ENCODE assay signal across 25 cellular contexts in genomic region chr20:6037082-6037481, GRCh38. TPM values are rescaled to one million over a fixed set of nuclear protein-coding genes. Genes with fewer than 3 reads are reported as not detected.
A peak's percentile ranks its signal among the peaks of the same experiment; 100 is the strongest.
DNase-seq lines count a peak whose midpoint lies in the region; ATAC-seq, FAIRE-seq and TF ChIP-seq lines count a peak whose summit lies in the region.
"Had no signal": no experiment of that assay in that cellular context is flagged by ENCODE, and none has a peak within 500 bp of the region (broad histone marks: within the 10 kb centered on the region; RNA-seq: fewer than 3 reads in every experiment).

No MANE protein-coding gene starts in this region.

- intact Hi-C loops in heart left ventricle (cut with DNase I), result no loop called here
- intact Hi-C loops in K562 (cut with micrococcal nuclease), result no loop called here

- H3K27ac Mint-ChIP-seq in activated CD4-positive, alpha-beta T cell treated with anti-CD3 and anti-CD28 coated beads, Interleukin-2, amount 10 ng/mL, durations not matched to agents 7 days and 5 days, result no peak overlapping the region
- H3K27ac Mint-ChIP-seq: CD4-positive, alpha-beta T cell; GM23338 had no signal

- TF ChIP-seq POLR2A in heart left ventricle (IDR thresholded peaks at IDR 0.05) (no peak), A549 (IDR thresholded peaks at IDR 0.05; ENCODE audit: low read length) (no peak), K562 (conservative IDR thresholded peaks at IDR 0.05) (no peak)

- TF ChIP-seq RAD21 in A549 (conservative IDR thresholded peaks at IDR 0.05 in 1 of 2, IDR thresholded peaks at IDR 0.05 in 1 of 2) (no peak), K562 (CRISPR knock-in tag; conservative IDR thresholded peaks at IDR 0.05 in 1 of 2, IDR thresholded peaks at IDR 0.05 in 1 of 2) (no peak)

- BruUV-seq in K562 (replicated peaks; lab: Mats Ljungman, UMichigan), result no TSS peak

- no peak overlapping the region for H3K4me3 Mint-ChIP-seq in activated CD4-positive, alpha-beta T cell treated with anti-CD3 and anti-CD28 coated beads, Interleukin-2, amount 10 ng/mL, durations not matched to agents 7 days and 5 days
- H3K4me3 Mint-ChIP-seq: CD14-positive monocyte; CD4-positive, alpha-beta T cell; CD8-positive, alpha-beta memory T cell; GM23338 had no signal

- H3K9me3 ChIP-seq in cardiac muscle cell (ENCODE audit: low read depth) (no peaks in the 10 kb centered on the region), heart left ventricle (no peaks in the 10 kb centered on the region), A549 (no peaks in the 10 kb centered on the region), K562 (replicated peaks; ENCODE audit: control insufficient read depth, insufficient read depth, low read depth, low read length) (no peaks in the 10 kb centered on the region)
- H3K9me3 ChIP-seq: BE2C, HAP-1 had no signal

- FAIRE-seq in A549 (lab: Jason Lieb, UNC) (no peak), K562 (lab: Jason Lieb, UNC) (no peak)
- FAIRE-seq: A204.1, D721Med, GM12878, GM19239 had no signal

- no peaks in the 10 kb centered on the region for H3K9me1 ChIP-seq in K562 (ENCODE audit: control insufficient read depth, insufficient read depth, low read length)

- H4K20me1 ChIP-seq in K562 (replicated peaks; ENCODE audit: control insufficient read depth, insufficient read depth, low read length), result no peaks in the 10 kb centered on the region

- peak overlapping the region; percentile 98 for H3K27ac ChIP-seq in cardiac muscle cell
- peak overlapping the region in 6 of 12 donors; percentile 4 to 76 (median 40) for H3K27ac ChIP-seq in heart left ventricle
- no peak overlapping the region for H3K27ac ChIP-seq in A549
- H3K27ac ChIP-seq in K562 (ENCODE audit: extremely low read depth, low read depth, low read length), result no peak overlapping the region
- H3K27ac ChIP-seq: 22Rv1; BLaER1 treated with 17β-estradiol and CSF1 and Interleukin-3, amounts not matched to agents 10 nM and 100 nM had no signal

- H3K4me3 ChIP-seq in cardiac muscle cell, result no peak overlapping the region
- H3K4me3 ChIP-seq in heart left ventricle, result no peak overlapping the region
- no peak overlapping the region for H3K4me3 ChIP-seq in A549
- no peak overlapping the region for H3K4me3 ChIP-seq in K562
- H3K4me3 ChIP-seq: BLaER1 treated with 17β-estradiol and CSF1 and Interleukin-3, amounts not matched to agents 10 nM and 100 nM; GM12878; GM23338; HAP-1 had no signal

- H3K79me2 ChIP-seq in K562 (ENCODE audit: control insufficient read depth, insufficient read depth, low read length), result peaks cover 9% of the 10 kb centered on the region

- DNase-seq in cardiac muscle cell (ENCODE audit: low read depth in 1 of 2, low spot score in 1 of 2), result no peak
- no peak for DNase-seq in heart left ventricle
- no peak for DNase-seq in A549 (ENCODE audit: low read depth in 1 of 2, low spot score in 1 of 2)
- no peak for DNase-seq in K562 (ENCODE audit: extremely low read depth in 1 of 4, low spot score in 3 of 4)
- DNase-seq in activated CD4-positive, alpha-beta T cell treated with anti-CD3 and anti-CD28 coated beads, Interleukin-2, amount 10 ng/mL, durations not matched to agents 7 days and 5 days, result no peak
- no peak for DNase-seq in KG1 (lab: John Stamatoyannopoulos, UW)
- DNase-seq: ACHN; AML-193; BE2C; CD4-positive, alpha-beta T cell; CD8-positive, alpha-beta memory T cell; DMS 273 treated with DMSO at 0.1 percent for 48 hours; DMS79; EL; GDM1 had no signal

- H3K36me3 Mint-ChIP-seq in activated CD4-positive, alpha-beta T cell treated with anti-CD3 and anti-CD28 coated beads, Interleukin-2, amount 10 ng/mL, durations not matched to agents 7 days and 5 days (ENCODE audit: low read depth), result peaks cover 54% of the 10 kb centered on the region

- POLR2A ChIA-PET in A549 (lab: Yijun Ruan, JAX) (no interaction called here), K562 (lab: Yijun Ruan, JAX) (no interaction called here)
- POLR2A ChIA-PET in activated CD4-positive, alpha-beta T cell treated with anti-CD3 and anti-CD28 coated beads, Interleukin-2, amount 10 ng/mL, durations not matched to agents 7 days and 5 days (lab: Charles Lee), result no interaction called here

- CTCF ChIA-PET in A549 (lab: Yijun Ruan, JAX), result interaction anchor here (1.2 kb wide), 1 partner anchor 41 kb away, joined by 3 read pairs; no protein-coding TSS in a partner anchor
- CTCF ChIA-PET in K562 (lab: Yijun Ruan, JAX; ENCODE audit: low intra/inter-chr PET ratio), result no interaction called here
- CTCF ChIA-PET in activated CD4-positive, alpha-beta T cell treated with anti-CD3 and anti-CD28 coated beads, Interleukin-2, amount 10 ng/mL, durations not matched to agents 7 days and 5 days (lab: Charles Lee), result no interaction called here

- no peaks in the 10 kb centered on the region for H3K27me3 ChIP-seq in cardiac muscle cell
- no peaks in the 10 kb centered on the region for H3K27me3 ChIP-seq in heart left ventricle
- no peaks in the 10 kb centered on the region for H3K27me3 ChIP-seq in K562 (ENCODE audit: control insufficient read depth in 2 of 2, insufficient read depth in 2 of 2, low read length in 2 of 2)
- H3K27me3 ChIP-seq: BE2C; BLaER1 treated with 17β-estradiol and CSF1 and Interleukin-3, amounts not matched to agents 10 nM and 100 nM had no signal

- no peak for TF ChIP-seq EP300 in A549 (IDR thresholded peaks at IDR 0.05)
- TF ChIP-seq EP300 in K562 (IDR thresholded peaks at IDR 0.05; ENCODE audit: low read length), result no peak

- peaks cover 11% of the 10 kb centered on the region for H3K4me1 Mint-ChIP-seq in activated CD4-positive, alpha-beta T cell treated with anti-CD3 and anti-CD28 coated beads, Interleukin-2, amount 10 ng/mL, durations not matched to agents 7 days and 5 days

- no peak for TF ChIP-seq CTCF in cardiac muscle cell (IDR thresholded peaks at IDR 0.05; ENCODE audit: low read depth, low read length)
- TF ChIP-seq CTCF in heart left ventricle (IDR thresholded peaks at IDR 0.05), result no peak
- no peak for TF ChIP-seq CTCF in A549 (IDR thresholded peaks at IDR 0.05)
- no peak for TF ChIP-seq CTCF in K562 (IDR thresholded peaks at IDR 0.05 in 2 of 3, conservative IDR thresholded peaks at IDR 0.05 in 1 of 3; ENCODE audit: insufficient read depth in 2 of 3, low read depth in 1 of 3, low read length in 3 of 3)

- H3K9me3 Mint-ChIP-seq in activated CD4-positive, alpha-beta T cell treated with anti-CD3 and anti-CD28 coated beads, Interleukin-2, amount 10 ng/mL, durations not matched to agents 7 days and 5 days, result no peaks in the 10 kb centered on the region
- H3K9me3 Mint-ChIP-seq: CD4-positive, alpha-beta T cell; CD8-positive, alpha-beta memory T cell; GM23338 had no signal

- no peak overlapping the region for H3K9ac ChIP-seq in K562 (ENCODE audit: insufficient read depth in 1 of 2, low read depth in 2 of 2, low read length in 2 of 2)
- H3K9ac ChIP-seq: BLaER1 treated with 17β-estradiol and CSF1 and Interleukin-3, amounts not matched to agents 10 nM and 100 nM had no signal

- in situ Hi-C loops in K562 (cut with MboI), result no loop called here

- H3K36me3 ChIP-seq in cardiac muscle cell (peaks cover 44% of the 10 kb centered on the region), heart left ventricle (peaks cover 0 to 95% (median 84%) of the 10 kb centered on the region in 9 donors), K562 (ENCODE audit: control insufficient read depth, insufficient read depth, low read length) (peaks cover 77% of the 10 kb centered on the region)

- no peak overlapping the region for H2AFZ ChIP-seq in K562 (ENCODE audit: low read depth, low read length)
- H2AFZ ChIP-seq: GM23338 had no signal

- H3K4me2 ChIP-seq in A549, result no peak overlapping the region
- no peak overlapping the region for H3K4me2 ChIP-seq in K562 (ENCODE audit: insufficient read depth, low read length)
- H3K4me2 ChIP-seq: BLaER1 treated with 17β-estradiol and CSF1 and Interleukin-3, amounts not matched to agents 10 nM and 100 nM; GM23338 had no signal

- ATAC-seq in heart left ventricle (no peak), A549 (no peak), K562 (no peak)
- ATAC-seq: GM12878, GM23338 had no signal

- H3K27me3 Mint-ChIP-seq in activated CD4-positive, alpha-beta T cell treated with anti-CD3 and anti-CD28 coated beads, Interleukin-2, amount 10 ng/mL, durations not matched to agents 7 days and 5 days, result no peaks in the 10 kb centered on the region
- H3K27me3 Mint-ChIP-seq: CD4-positive, alpha-beta T cell; CD8-positive, alpha-beta memory T cell had no signal

- H3K4me1 ChIP-seq in cardiac muscle cell (ENCODE audit: low read depth) (peaks cover 57% of the 10 kb centered on the region), heart left ventricle (peaks cover 0 to 56% (median 12%) of the 10 kb centered on the region in 12 donors), A549 (no peaks in the 10 kb centered on the region), K562 (replicated peaks in 1 of 2; ENCODE audit: control insufficient read depth in 2 of 2, insufficient read depth in 2 of 2, low read length in 2 of 2) (peaks cover 12 to 18% of the 10 kb centered on the region in 2 experiments)
- H3K4me1 ChIP-seq: BE2C had no signal

- WGBS in heart left ventricle, 4 donors, result 51 to 70% (median 64%) methylated on average over 1 of the region's 1 CpG
- 92% methylated on average over 1 of the region's 1 CpG for WGBS in A549 (ENCODE audit: missing lambda C conversion rate)
- 78% methylated on average over 1 of the region's 1 CpG for WGBS in K562 (ENCODE audit: insufficient coverage, low coverage, missing lambda C conversion rate)

RNA-seq across cellular contexts. Expression of gene LRRN4, which starts 16.8 kb away (rescaled TPM):
- 180 and 227 TPM in 2 replicates for total RNA-seq in cardiac muscle cell
- 135 and 173 TPM in 2 replicates for polyA plus RNA-seq in cardiac muscle cell
- total RNA-seq in heart left ventricle, result 10 to 100 TPM in 1 of 9 donors, under 1 TPM in 6, not detected in 2; 0.12 to 18.7 (median 0.17) TPM
- not detected for polyA plus RNA-seq in heart left ventricle
- 0.03 TPM in 1 of 2 replicates, not detected in the other for polyA plus RNA-seq in A549 (2011; rRNA removed)
- 0.04 and 0.06 TPM in 2 replicates for polyA plus RNA-seq in A549 (2012; cell fraction: cytosol; rRNA removed)
- 0.18 and 0.20 TPM in 2 replicates for polyA plus RNA-seq in A549 (2012; cell fraction: nucleus; rRNA removed)
- 0.04 TPM in 2 of 3 replicates, not detected in the other for polyA plus RNA-seq in A549 (2017; fragmentation: RNase III; extraction: RNeasy Plus Mini Kit Qiagen cat#74134 plus additional on column Dnase treatment)
- not detected in 2 replicates for polyA minus RNA-seq in A549 (2011; rRNA and poly(A)+ RNA removed)
- not detected in 2 replicates for total RNA-seq in K562 (2011; cell fraction: chromatin; rRNA removed; ENCODE audit: low replicate concordance)
- not detected in 2 replicates for total RNA-seq in K562 (2011; cell fraction: nucleolus; rRNA removed)
- total RNA-seq in K562 (2011; cell fraction: nucleoplasm; rRNA removed), result not detected in 2 replicates
- not detected in 2 replicates for total RNA-seq in K562 (2014; rRNA removed)
- not detected in 2 replicates for total RNA-seq in K562 (2014; rRNA removed; fragmentation: Illumina TruSeq; extraction: Trizol)
- total RNA-seq in K562 (2015; rRNA removed; fragmentation: Illumina TruSeq; extraction: Trizol), result not detected in 2 replicates
- total RNA-seq in K562 (2021), result not detected in 2 replicates
- polyA plus RNA-seq in K562 (2011; rRNA removed), result not detected in 2 replicates
- not detected in 2 replicates for polyA plus RNA-seq in K562 (2011; cell fraction: cytosol; rRNA removed)
- not detected in 2 replicates for polyA plus RNA-seq in K562 (2011; cell fraction: nucleus; rRNA removed)
- 0.04 TPM in 1 of 2 replicates, not detected in the other for polyA plus RNA-seq in K562 (2012)
- polyA plus RNA-seq in K562 (2014; fragmentation: Illumina TruSeq; extraction: Trizol), result not detected in 2 replicates
- not detected for polyA plus RNA-seq in K562 (2014; fragmentation: Nextera tagmentation; extraction: Ambion mirVana)
- not detected in 2 replicates for polyA plus RNA-seq in K562 (2014; rRNA removed)
- polyA minus RNA-seq in K562 (2011; rRNA and poly(A)+ RNA removed), result not detected in 2 replicates
- polyA minus RNA-seq in K562 (2011; cell fraction: cytosol; rRNA and poly(A)+ RNA removed), result not detected in 2 replicates
- not detected in 2 replicates for polyA minus RNA-seq in K562 (2011; cell fraction: nucleus; rRNA and poly(A)+ RNA removed)
- not detected for total RNA-seq in activated CD4-positive, alpha-beta T cell treated with anti-CD3 and anti-CD28 coated beads, Interleukin-2, amount 10 ng/mL, durations not matched to agents 7 days and 5 days
- total RNA-seq: CD8-positive, alpha-beta memory T cell; GM12878; H4 had no signal
- polyA plus RNA-seq: CD14-positive monocyte; CD8-positive, alpha-beta memory T cell had no signal

RNA-seq across cellular contexts. Expression of gene CRLS1, which starts 31.2 kb away (rescaled TPM):
- total RNA-seq in cardiac muscle cell (76.8 and 93.7 TPM in 2 replicates), heart left ventricle (100 to 1,000 TPM in 2 of 9 donors, 10 to 100 TPM in 7; 44.4 to 106 (median 91.3) TPM), K562 (2014; rRNA removed) (28.3 and 28.9 TPM in 2 replicates), K562 (2014; rRNA removed; fragmentation: Illumina TruSeq; extraction: Trizol) (74.1 and 81.4 TPM in 2 replicates), K562 (2015; rRNA removed; fragmentation: Illumina TruSeq; extraction: Trizol) (49.9 and 54.3 TPM in 2 replicates), K562 (2021) (46.7 and 47.8 TPM in 2 replicates)
- polyA plus RNA-seq in cardiac muscle cell (236 and 243 TPM in 2 replicates), heart left ventricle (100 to 1,000 TPM in 1 of 2 donors, 10 to 100 TPM in 1; 66.6 to 119 TPM), A549 (2011; rRNA removed) (129 and 150 TPM in 2 replicates), A549 (2017; fragmentation: RNase III; extraction: RNeasy Plus Mini Kit Qiagen cat#74134 plus additional on column Dnase treatment) (54.8 to 61.0 TPM (median 56.1 TPM) in 3 replicates), K562 (2011; rRNA removed) (149 and 195 TPM in 2 replicates), K562 (2014; fragmentation: Illumina TruSeq; extraction: Trizol) (51.5 and 54.2 TPM in 2 replicates), K562 (2014; fragmentation: Nextera tagmentation; extraction: Ambion mirVana) (10 to 100 TPM; 10.9 to 15.1 TPM), K562 (2014; rRNA removed) (54.7 and 57.6 TPM in 2 replicates)
- polyA plus RNA-seq in A549 (2012; cell fraction: cytosol; rRNA removed), result 41.0 and 50.9 TPM in 2 replicates
- polyA plus RNA-seq in A549 (2012; cell fraction: nucleus; rRNA removed), result 22.7 and 33.0 TPM in 2 replicates
- polyA minus RNA-seq in A549 (2011; rRNA and poly(A)+ RNA removed), result 37.6 and 52.7 TPM in 2 replicates
- total RNA-seq in K562 (2011; cell fraction: chromatin; rRNA removed; ENCODE audit: low replicate concordance), result 36.0 and 88.9 TPM in 2 replicates
- total RNA-seq in K562 (2011; cell fraction: nucleolus; rRNA removed), result 19.5 and 24.9 TPM in 2 replicates
- total RNA-seq in K562 (2011; cell fraction: nucleoplasm; rRNA removed), result 49.1 and 66.4 TPM in 2 replicates
- polyA plus RNA-seq in K562 (2011; cell fraction: cytosol; rRNA removed), result 61.1 and 133 TPM in 2 replicates
- polyA plus RNA-seq in K562 (2011; cell fraction: nucleus; rRNA removed), result 40.1 and 97.3 TPM in 2 replicates
- 36.6 and 43.0 TPM in 2 replicates for polyA plus RNA-seq in K562 (2012)
- 87.3 and 128 TPM in 2 replicates for polyA minus RNA-seq in K562 (2011; rRNA and poly(A)+ RNA removed)
- 24.5 and 28.9 TPM in 2 replicates for polyA minus RNA-seq in K562 (2011; cell fraction: cytosol; rRNA and poly(A)+ RNA removed)
- 13.7 and 29.1 TPM in 2 replicates for polyA minus RNA-seq in K562 (2011; cell fraction: nucleus; rRNA and poly(A)+ RNA removed)
- 10 to 100 TPM; 30.0 to 30.3 TPM for total RNA-seq in activated CD4-positive, alpha-beta T cell treated with anti-CD3 and anti-CD28 coated beads, Interleukin-2, amount 10 ng/mL, durations not matched to agents 7 days and 5 days
